Comparison of ENCODE assay signal across 1 cellular context in the genomic region with DNA sequence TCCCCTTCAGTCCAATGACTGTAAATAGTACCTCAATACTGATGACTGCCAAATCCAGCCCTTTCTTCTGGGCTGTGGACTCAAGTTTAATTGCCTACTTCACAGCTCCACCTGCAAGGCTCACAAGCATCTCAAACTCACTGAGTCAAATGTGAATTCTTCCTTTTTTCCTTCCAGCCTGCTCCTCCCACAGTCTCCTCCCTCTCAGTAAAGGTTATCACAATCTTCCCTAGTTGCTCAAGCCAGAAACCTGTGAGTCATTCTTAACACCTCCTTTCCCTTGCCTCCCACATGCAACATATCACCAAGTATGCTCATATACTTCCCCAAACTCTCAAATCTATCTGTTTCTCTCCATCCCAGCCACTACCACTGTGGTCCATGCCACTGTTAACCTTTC.
TF ChIP-seq lines count a peak whose summit lies in the region.

No MANE protein-coding gene starts in this region.

TF ChIP-seq in HCT116, 20 proteins besides CTCF, POLR2A, EP300 and RAD21 (continued from another document):
- TF ChIP-seq, protein P1, sequence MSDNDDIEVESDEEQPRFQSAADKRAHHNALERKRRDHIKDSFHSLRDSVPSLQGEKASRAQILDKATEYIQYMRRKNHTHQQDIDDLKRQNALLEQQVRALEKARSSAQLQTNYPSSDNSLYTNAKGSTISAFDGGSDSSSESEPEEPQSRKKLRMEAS (IDR thresholded peaks at IDR 0.05), result peak; percentile 77
- TF ChIP-seq TCF7L2 (IDR thresholded peaks at IDR 0.05; ENCODE audit: borderline replicate concordance, extremely low read depth, insufficient read depth, insufficient read length), result no peak
- no peak for TF ChIP-seq SRF (IDR thresholded peaks at IDR 0.05; ENCODE audit: low read depth)
- no peak for TF ChIP-seq ELF1 (IDR thresholded peaks at IDR 0.05; ENCODE audit: borderline replicate concordance, low read depth)
- TF ChIP-seq YY1 (IDR thresholded peaks at IDR 0.05; ENCODE audit: extremely low read depth, insufficient replicate concordance, low read depth, low read length), result no peak
- TF ChIP-seq SP1 (IDR thresholded peaks at IDR 0.05; ENCODE audit: low read depth), result peak; percentile 16; the same call in 1 of the 2 replicates
- peak; percentile 35 for TF ChIP-seq JUND (IDR thresholded peaks at IDR 0.05)
- no peak for TF ChIP-seq FOSL1 (IDR thresholded peaks at IDR 0.05; ENCODE audit: low read depth)
- TF ChIP-seq POLR2AphosphoS5 (IDR thresholded peaks at IDR 0.05; ENCODE audit: low read depth, low read length), result no peak
- TF ChIP-seq EZH2 (IDR thresholded peaks at IDR 0.05), result no peak
- TF ChIP-seq, protein P2, sequence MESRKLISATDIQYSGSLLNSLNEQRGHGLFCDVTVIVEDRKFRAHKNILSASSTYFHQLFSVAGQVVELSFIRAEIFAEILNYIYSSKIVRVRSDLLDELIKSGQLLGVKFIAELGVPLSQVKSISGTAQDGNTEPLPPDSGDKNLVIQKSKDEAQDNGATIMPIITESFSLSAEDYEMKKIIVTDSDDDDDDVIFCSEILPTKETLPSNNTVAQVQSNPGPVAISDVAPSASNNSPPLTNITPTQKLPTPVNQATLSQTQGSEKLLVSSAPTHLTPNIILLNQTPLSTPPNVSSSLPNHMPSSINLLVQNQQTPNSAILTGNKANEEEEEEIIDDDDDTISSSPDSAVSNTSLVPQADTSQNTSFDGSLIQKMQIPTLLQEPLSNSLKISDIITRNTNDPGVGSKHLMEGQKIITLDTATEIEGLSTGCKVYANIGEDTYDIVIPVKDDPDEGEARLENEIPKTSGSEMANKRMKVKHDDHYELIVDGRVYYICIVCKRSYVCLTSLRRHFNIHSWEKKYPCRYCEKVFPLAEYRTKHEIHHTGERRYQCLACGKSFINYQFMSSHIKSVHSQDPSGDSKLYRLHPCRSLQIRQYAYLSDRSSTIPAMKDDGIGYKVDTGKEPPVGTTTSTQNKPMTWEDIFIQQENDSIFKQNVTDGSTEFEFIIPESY (IDR thresholded peaks at IDR 0.05; ENCODE audit: extremely low read depth, insufficient replicate concordance, low read length), result no peak
- 0 out of 2 replicates have a peak, but pooled peaks have one; percentile 17 for TF ChIP-seq EGR1 (IDR thresholded peaks at IDR 0.05; ENCODE audit: low read depth)
- peak; percentile 58; the same call in 1 of the 2 replicates for TF ChIP-seq CBX3 (IDR thresholded peaks at IDR 0.05; ENCODE audit: low read depth)
